Comparison of ENCODE assay signal across 1 cellular context in genomic region chr6:47391675-47392074, GRCh38.
TF ChIP-seq lines count a peak whose summit lies in the region.

No MANE protein-coding gene starts in this region.

TF ChIP-seq in H1, 55 proteins besides CTCF, POLR2A, EP300 and RAD21:
- no peak for TF ChIP-seq NRF1 (IDR thresholded peaks at IDR 0.05; ENCODE audit: low read depth, low read length)
- no peak for TF ChIP-seq YY1 (IDR thresholded peaks at IDR 0.05; ENCODE audit: low read depth, low read length)
- no peak for TF ChIP-seq CTBP2 (IDR thresholded peaks at IDR 0.05; ENCODE audit: borderline replicate concordance, insufficient read depth, insufficient read length, low read length)
- no peak for TF ChIP-seq EZH2 (IDR thresholded peaks at IDR 0.05; ENCODE audit: low read depth, low read length, severe bottlenecking)
- no peak for TF ChIP-seq SIX5 (IDR thresholded peaks at IDR 0.05; ENCODE audit: low read depth, low read length)
